32 cellular contexts compared by ENCODE assay signal in the genomic region with DNA sequence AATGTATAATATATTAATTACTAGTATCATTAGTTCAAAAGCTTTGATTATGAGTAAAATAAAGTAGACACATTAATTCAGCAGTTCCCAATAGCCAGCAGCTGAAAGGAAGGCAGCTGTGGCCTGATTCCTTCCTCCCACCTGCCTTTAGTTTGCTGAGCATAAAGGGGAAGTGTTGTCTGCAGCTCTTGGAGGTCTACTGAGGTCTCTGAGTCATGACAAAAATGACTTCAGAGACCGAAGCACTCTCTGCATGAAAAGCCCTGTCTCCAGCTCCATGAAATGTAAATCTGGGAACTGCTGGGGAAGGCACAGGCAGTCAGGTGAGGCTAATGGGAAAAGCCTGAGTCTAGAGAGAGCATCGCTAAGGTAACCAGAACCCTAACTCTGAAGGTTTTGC.
DNase-seq lines count a peak whose midpoint lies in the region; ATAC-seq, FAIRE-seq and TF ChIP-seq lines count a peak whose summit lies in the region.
"Had no signal": no experiment of that assay in that cellular context is flagged by ENCODE, and none has a peak within 500 bp of the region (broad histone marks: within the 10 kb centered on the region; RNA-seq: fewer than 3 reads in every experiment).

No MANE protein-coding gene starts in this region.

- no peaks in the 10 kb centered on the region for H3K36me3 ChIP-seq in H1 (ENCODE audit: control insufficient read depth in 2 of 4, insufficient read depth in 4 of 4, low read length in 3 of 4)
- H3K36me3 ChIP-seq: right atrium auricular region, suprapubic skin, upper lobe of left lung had no signal

- H3K27me3 Mint-ChIP-seq in naive thymus-derived CD8-positive, alpha-beta T cell = peaks cover under 1 to 26% (median 8%) of the 10 kb centered on the region in 5 donors

- no peak overlapping the region for H2AK5ac ChIP-seq in H1 (ENCODE audit: low read depth, low read length)

- H3K27ac Mint-ChIP-seq in naive thymus-derived CD8-positive, alpha-beta T cell = no peak overlapping the region
- H3K27ac Mint-ChIP-seq: activated B cell treated with CpG ODN at 0.5 μM for 24 hours; activated T-cell treated with anti-CD3 and anti-CD28 coated beads, Interleukin-2, amount 50 U/mL, for 72 hours; CD14-positive monocyte; IgD-negative memory B cell; immature natural killer cell; memory B cell had no signal

- no peak overlapping the region for H3K18ac ChIP-seq in H1 (ENCODE audit: extremely low read depth, low read length)

- no peak overlapping the region for H3K56ac ChIP-seq in H1 (replicated peaks; ENCODE audit: insufficient read length, low read depth, low read length)

- TF ChIP-seq POLR2A in GM12891 (IDR thresholded peaks at IDR 0.05; ENCODE audit: low read depth, low read length) (no peak), H1 (IDR thresholded peaks at IDR 0.05; ENCODE audit: control extremely low read depth in 1 of 2, low read depth in 2 of 2, low read length in 2 of 2) (no peak)

- no peak overlapping the region for H4K5ac ChIP-seq in H1 (ENCODE audit: insufficient read length, low read depth, low read length)

- H3K4ac ChIP-seq in H1 (replicated peaks; ENCODE audit: insufficient read length, low read depth, low read length) = no peak overlapping the region

- H3K27ac ChIP-seq in H1 (ENCODE audit: low read depth, low read length) = no peak overlapping the region
- H3K27ac ChIP-seq: 22Rv1, coronary artery, right atrium auricular region, RWPE1, suprapubic skin had no signal

- no peak overlapping the region for H2BK5ac ChIP-seq in H1 (ENCODE audit: low read depth, low read length)

- no peak overlapping the region for H2BK120ac ChIP-seq in H1 (replicated peaks; ENCODE audit: low read depth, low read length)

- TF ChIP-seq RAD21 in H1 (IDR thresholded peaks at IDR 0.05 in 1 of 2, conservative IDR thresholded peaks at IDR 0.05 in 1 of 2; ENCODE audit: low read depth in 2 of 2, low read length in 2 of 2) = no peak

- H3K9me3 Mint-ChIP-seq in naive thymus-derived CD8-positive, alpha-beta T cell = peaks cover 0 to 3% (median 0%) of the 10 kb centered on the region in 9 donors
- H3K9me3 Mint-ChIP-seq: activated B cell treated with CpG ODN at 0.5 μM for 24 hours; activated T-cell treated with anti-CD3 and anti-CD28 coated beads, Interleukin-2, amount 50 U/mL, for 72 hours; CD14-positive monocyte; memory B cell; neural crest cell had no signal

- H2BK15ac ChIP-seq in H1 (ENCODE audit: low read length) = peak overlapping the region; percentile 51; the same call in 1 of the 2 replicates

- TF ChIP-seq EP300 in H1 (IDR thresholded peaks at IDR 0.05; ENCODE audit: borderline replicate concordance in 1 of 2, low read depth in 2 of 2, low read length in 2 of 2) = no peak

- no peak overlapping the region for H3K23ac ChIP-seq in H1 (ENCODE audit: insufficient read length)

- H3K79me1 ChIP-seq in H1 (ENCODE audit: low read depth, low read length) = no peaks in the 10 kb centered on the region

- H3K36me3 Mint-ChIP-seq in naive thymus-derived CD8-positive, alpha-beta T cell = no peaks in the 10 kb centered on the region
- H3K36me3 Mint-ChIP-seq: CD14-positive monocyte, IgD-negative memory B cell, immature natural killer cell, memory B cell had no signal

- no peak overlapping the region for H2BK20ac ChIP-seq in H1 (ENCODE audit: low read length)

- H3K4me2 ChIP-seq in H1 (ENCODE audit: insufficient read depth in 1 of 2, low read depth in 2 of 2, low read length in 2 of 2) = no peak overlapping the region

- H2BK12ac ChIP-seq in H1 (ENCODE audit: low read depth, low read length) = no peak overlapping the region

- no peak overlapping the region for H3K14ac ChIP-seq in H1 (ENCODE audit: insufficient read length)

- no peaks in the 10 kb centered on the region for H3K27me3 ChIP-seq in H1 (replicated peaks in 1 of 4; ENCODE audit: control insufficient read depth in 3 of 4, extremely low read depth in 1 of 4, insufficient read depth in 3 of 4, low read length in 3 of 4)
- H3K27me3 ChIP-seq: right atrium auricular region, suprapubic skin, upper lobe of left lung had no signal

- ATAC-seq in naive thymus-derived CD8-positive, alpha-beta T cell = no peak
- ATAC-seq: activated T-cell treated with anti-CD3 and anti-CD28 coated beads, Interleukin-2, amount 50 U/mL, for 72 hours; left colon had no signal

- H3K4me1 ChIP-seq in H1 (replicated peaks in 1 of 4; ENCODE audit: control insufficient read depth in 3 of 4, insufficient read depth in 4 of 4, low read length in 3 of 4) = no peaks in the 10 kb centered on the region; a peak in 1 of 7 replicates
- H3K4me1 ChIP-seq: right atrium auricular region, suprapubic skin had no signal

- no peak overlapping the region for H2AFZ ChIP-seq in H1 (ENCODE audit: low read length)

- H3K4me1 Mint-ChIP-seq in naive thymus-derived CD8-positive, alpha-beta T cell = no peaks in the 10 kb centered on the region
- H3K4me1 Mint-ChIP-seq: activated B cell treated with CpG ODN at 0.5 μM for 24 hours, CD14-positive monocyte, IgD-negative memory B cell, immature natural killer cell, memory B cell, neural crest cell had no signal

- H3K4me3 ChIP-seq in H1 (ENCODE audit: extremely low read depth in 1 of 4, insufficient read depth in 2 of 4, low read depth in 3 of 4, low read length in 4 of 4) = no peak overlapping the region
- H3K4me3 ChIP-seq: coronary artery, right atrium auricular region, suprapubic skin, upper lobe of left lung had no signal

- no peaks in the 10 kb centered on the region for H3K79me2 ChIP-seq in H1 (ENCODE audit: control insufficient read depth in 1 of 2, insufficient read depth in 2 of 2, low read length in 2 of 2)

- no peaks in the 10 kb centered on the region for H3K9me3 ChIP-seq in H1 (ENCODE audit: insufficient read depth in 2 of 2, low read depth in 1 of 2, low read length in 1 of 2)
- H3K9me3 ChIP-seq: right atrium auricular region, suprapubic skin, upper lobe of left lung had no signal

- POLR2A ChIA-PET in H1 (lab: Charles Lee; ENCODE audit: partially characterized antibody) = no interaction called here
- POLR2A ChIA-PET in naive thymus-derived CD8-positive, alpha-beta T cell (lab: Charles Lee) = no interaction called here

- peaks cover 1% of the 10 kb centered on the region; the same call in 1 of the 2 replicates for H3K23me2 ChIP-seq in H1 (ENCODE audit: low read depth, low read length)

- no peaks in the 10 kb centered on the region for H4K20me1 ChIP-seq in H1 (replicated peaks in 1 of 2; ENCODE audit: control insufficient read depth in 1 of 2, insufficient read depth in 2 of 2, low read length in 2 of 2)

- no peak for TF ChIP-seq CTCF in H1 (IDR thresholded peaks at IDR 0.05; ENCODE audit: control extremely low read depth in 1 of 3, insufficient read depth in 1 of 3, low read depth in 1 of 3, low read length in 3 of 3)

- H4K91ac ChIP-seq in H1 (replicated peaks; ENCODE audit: insufficient read length, low read length) = no peak overlapping the region

- FAIRE-seq in GM12891 (lab: Jason Lieb, UNC) (no peak), H1 (lab: Jason Lieb, UNC) (no peak)
- FAIRE-seq: GM12892, small intestine had no signal

- H3K9ac ChIP-seq in H1 (replicated peaks in 1 of 4; ENCODE audit: extremely low read depth in 1 of 4, low read depth in 3 of 4, low read length in 3 of 4) = no peak overlapping the region

- DNase-seq in DMS153 (lab: John Stamatoyannopoulos, UW) = peak; percentile 24
- no peak for DNase-seq in DMS153 treated with DMSO at 0.1 percent for 48 hours (lab: John Stamatoyannopoulos, UW; ENCODE audit: unreplicated experiment)
- no peak for DNase-seq in GM12891 (ENCODE audit: insufficient read length, low spot score)
- peak; percentile 81 for DNase-seq in NCI-H69 (lab: John Stamatoyannopoulos, UW)
- no peak for DNase-seq in H1 (ENCODE audit: low read depth in 1 of 2, low spot score in 2 of 2)
- no peak for DNase-seq in DMS 273 (lab: John Stamatoyannopoulos, UW; ENCODE audit: unreplicated experiment)
- DNase-seq in naive thymus-derived CD8-positive, alpha-beta T cell = no peak
- DNase-seq in effector CD4-positive, alpha-beta T cell = no peak
- DNase-seq: activated B cell treated with CpG ODN at 0.5 μM for 24 hours; activated T-cell treated with anti-CD3 and anti-CD28 coated beads, Interleukin-2, amount 50 U/mL, for 72 hours; Calu3; caudate nucleus; effector memory CD4-positive, alpha-beta T cell; erythroblast; H7; immature natural killer cell; left colon; NCI-H1694; NCI-H524 treated with DMSO at 0.1 percent for 48 hours; small intestine; stimulated activated naive CD4-positive, alpha-beta T cell treated with Interleukin-2 at 50 U/mL for 16 hours; upper lobe of left lung had no signal

- WGBS in H1 (ENCODE audit: extremely low coverage in 1 of 2, insufficient coverage in 1 of 2, insufficient read length in 1 of 2, insufficient replicate concordance in 2 of 2, low coverage in 1 of 2, low lambda C conversion rate in 2 of 2, missing lambda C conversion rate in 1 of 2), 2 experiments = 89% methylated on average over 1 of the region's 2 CpGs; no CpG with 5 or more reads in 1 of the 2 experiments

- CTCF ChIA-PET in H1 (lab: Charles Lee; ENCODE audit: partially characterized antibody) = interaction anchor here (1.1 kb wide), 1 partner anchor 49 kb away, joined by 3 read pairs; no protein-coding TSS in a partner anchor

- H3K4me3 Mint-ChIP-seq in naive thymus-derived CD8-positive, alpha-beta T cell = no peak overlapping the region
- H3K4me3 Mint-ChIP-seq: activated B cell treated with CpG ODN at 0.5 μM for 24 hours; activated T-cell treated with anti-CD3 and anti-CD28 coated beads, Interleukin-2, amount 50 U/mL, for 72 hours; CD14-positive monocyte; IgD-negative memory B cell; immature natural killer cell; memory B cell; neural crest cell had no signal

- no peak overlapping the region for H4K8ac ChIP-seq in H1 (ENCODE audit: extremely low read depth, insufficient read depth, low read length)

TF ChIP-seq in GM12891, 5 proteins besides CTCF, POLR2A, EP300 and RAD21:
- TF ChIP-seq POU2F2 (IDR thresholded peaks at IDR 0.05; ENCODE audit: low read depth, low read length) (no peak), SPI1 (IDR thresholded peaks at IDR 0.05; ENCODE audit: low read depth, low read length) (peak; percentile 47)

TF ChIP-seq in H1, 55 proteins besides CTCF, POLR2A, EP300 and RAD21:
- TF ChIP-seq KDM1A (IDR thresholded peaks at IDR 0.05; ENCODE audit: borderline replicate concordance, low read length) (no peak), YY1 (IDR thresholded peaks at IDR 0.05; ENCODE audit: low read depth, low read length) (no peak), BRCA1 (IDR thresholded peaks at IDR 0.05; ENCODE audit: low read depth, low read length) (no peak), JUN (IDR thresholded peaks at IDR 0.05; ENCODE audit: low read depth, low read length) (no peak)

Comparison
In these comparisons a context has a peak if more than half of its experiments do, and no peak if none do; other contexts are left out.
1. DNase-seq: peak in DMS153 (single experiment) and NCI-H69 (single experiment); none in DMS153 treated with DMSO at 0.1 percent for 48 hours (single experiment), GM12891 (single experiment), H1 (0 of 2), DMS 273 (single experiment), naive thymus-derived CD8-positive, alpha-beta T cell (0 of 10) and effector CD4-positive, alpha-beta T cell (single experiment).